In the genomic region with DNA sequence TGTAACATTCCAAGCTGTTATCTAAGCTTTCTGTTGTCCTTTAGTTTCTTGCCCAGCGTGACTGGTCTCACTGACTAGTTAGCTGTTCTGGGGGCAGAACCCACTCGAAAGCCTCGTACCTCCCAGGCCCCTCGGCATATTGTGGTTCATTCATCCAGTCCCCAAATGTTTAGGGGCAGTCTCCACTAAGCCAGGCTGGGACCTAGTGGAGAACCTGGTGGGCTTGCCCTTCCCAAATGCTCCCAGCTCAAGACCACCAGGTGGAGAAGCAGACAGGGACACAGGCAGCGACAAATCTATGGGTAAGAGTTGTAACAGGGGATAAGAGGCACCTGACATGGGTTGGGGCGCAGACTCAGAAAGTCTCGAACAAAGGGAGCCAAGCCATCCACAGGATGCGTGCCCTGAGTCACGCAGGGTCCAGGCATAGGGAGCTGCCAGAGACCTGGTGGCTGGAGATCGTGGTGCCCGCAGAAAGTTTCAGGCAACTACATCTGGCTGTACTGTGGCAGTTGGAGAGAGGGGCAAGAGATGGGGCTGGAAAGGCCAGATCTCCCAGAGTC, we compare ENCODE assay signal across 8 cellular contexts. TPM values are rescaled to one million over a fixed set of nuclear protein-coding genes. Genes with fewer than 3 reads are reported as not detected.
DNase-seq lines count a peak whose midpoint lies in the region; ATAC-seq and TF ChIP-seq lines count a peak whose summit lies in the region.

No MANE protein-coding gene starts in this region.

- CTCF ChIA-PET in AG04450 (lab: Charles Lee) = interaction anchor here (1.2 to 1.4 kb wide), 2 partner anchors 39 to 136 kb away, joined by 3 to 7 read pairs; no protein-coding TSS in a partner anchor

- H3K9me3 ChIP-seq in AG04450 (ENCODE audit: control insufficient read depth, insufficient read depth, low read length) (no peaks in the 10 kb centered on the region; the same call in 1 of the 2 replicates), Loucy (ENCODE audit: insufficient read depth, low read depth, low read length) (no peaks in the 10 kb centered on the region)

- H3K9ac ChIP-seq in Loucy (ENCODE audit: low read depth, low read length, poor library complexity, severe bottlenecking) = peak overlapping the region; percentile 77

- TF ChIP-seq CTCF in AG04450 (IDR thresholded peaks at IDR 0.05; ENCODE audit: low read depth, low read length) = no peak
- TF ChIP-seq CTCF in Loucy (conservative IDR thresholded peaks at IDR 0.05; ENCODE audit: low read length) = no peak

- H3K9me3 Mint-ChIP-seq in naive thymus-derived CD8-positive, alpha-beta T cell = no peaks in the 10 kb centered on the region

- peak overlapping the region; percentile 87; the same call in 1 of the 2 replicates for H2AFZ ChIP-seq in Loucy (ENCODE audit: low read length)

- H3K27ac ChIP-seq in AG04450 (ENCODE audit: low read depth, low read length) (peak overlapping the region; percentile 84), cingulate gyrus (ENCODE audit: low read depth, low read length) (peak overlapping the region; percentile 78)

- H3K4me1 ChIP-seq in Loucy (ENCODE audit: insufficient read depth, low read length, poor library complexity, severe bottlenecking) = peaks cover 48% of the 10 kb centered on the region

- H3K36me3 Mint-ChIP-seq in naive thymus-derived CD8-positive, alpha-beta T cell = peaks cover 10 to 26% (median 17%) of the 10 kb centered on the region in 3 donors

- peaks cover 22 to 59% (median 44%) of the 10 kb centered on the region in 4 donors for H3K4me1 Mint-ChIP-seq in naive thymus-derived CD8-positive, alpha-beta T cell

- H3K36me3 ChIP-seq in Loucy (ENCODE audit: insufficient read depth, low read length) = no peaks in the 10 kb centered on the region

- peak overlapping the region; percentile 89 for H3K4me2 ChIP-seq in Loucy (ENCODE audit: low read depth, low read length, poor library complexity, severe bottlenecking)

- H3K27ac Mint-ChIP-seq in naive thymus-derived CD8-positive, alpha-beta T cell = peak overlapping the region; percentile 93 to 99 (median 98)

- H3K9me2 ChIP-seq in Loucy (replicated peaks; ENCODE audit: low read depth, low read length) = no peaks in the 10 kb centered on the region

- POLR2A ChIA-PET in AG04450 (lab: Yijun Ruan, JAX) = interaction anchor here (0.8 to 1.7 kb wide), 5 partner anchors 13 to 38 kb away, joined by 3 to 8 read pairs (median 4); no protein-coding TSS in a partner anchor
- POLR2A ChIA-PET in naive thymus-derived CD8-positive, alpha-beta T cell (lab: Charles Lee) = interaction anchor here (0.6 to 67.4 kb wide), 10 partner anchors 2 to 1822 kb away, joined by 3 to 2190 read pairs (median 8); partner anchors contain the start of genes DPM2, EEIG1, NAIF1 and SLC25A25

- no peak for DNase-seq in AG04450 (ENCODE audit: low read depth, low spot score)
- no peak for DNase-seq in naive thymus-derived CD8-positive, alpha-beta T cell
- DNase-seq in UCSD-AML1 (lab: John Stamatoyannopoulos, UW; ENCODE audit: unreplicated experiment) = no peak
- DNase-seq in NCI-H82 (lab: John Stamatoyannopoulos, UW) = no peak
- DNase-seq in SHP77 (lab: John Stamatoyannopoulos, UW) = no peak

- H3K27me3 ChIP-seq in AG04450 (ENCODE audit: control insufficient read depth, insufficient read depth, low read length) (no peaks in the 10 kb centered on the region), Loucy (ENCODE audit: insufficient read depth, low read length, poor library complexity, severe bottlenecking) (no peaks in the 10 kb centered on the region)

- H3F3A ChIP-seq in Loucy (ENCODE audit: low read depth) = no peaks in the 10 kb centered on the region

- peak overlapping the region; percentile 86 to 95 (median 93) for H3K4me3 Mint-ChIP-seq in naive thymus-derived CD8-positive, alpha-beta T cell

- peaks cover 35% of the 10 kb centered on the region for H4K20me1 ChIP-seq in Loucy (ENCODE audit: insufficient read depth, low read length, poor library complexity, severe bottlenecking)

- peaks cover 42% of the 10 kb centered on the region for H3K79me2 ChIP-seq in Loucy (ENCODE audit: insufficient read depth, low read length)

- no peaks in the 10 kb centered on the region for H3K27me3 Mint-ChIP-seq in naive thymus-derived CD8-positive, alpha-beta T cell

- ATAC-seq in naive thymus-derived CD8-positive, alpha-beta T cell = peak in 1 of 2 donors; percentile 9
- ATAC-seq in GM19395 (IDR thresholded peaks at IDR 0.05; ENCODE audit: unreplicated experiment) = no peak

- H3K4me3 ChIP-seq in AG04450 (ENCODE audit: low read depth, low read length) (peak overlapping the region; percentile 59), Loucy (ENCODE audit: low read length, poor library complexity, severe bottlenecking) (peak overlapping the region; percentile 78)

RNA-seq across cellular contexts. Expression of gene EEIG1, which starts 0.9 kb away (rescaled TPM):
- polyA plus RNA-seq in AG04450 (2011; rRNA removed) = 8.3 and 8.6 TPM in 2 replicates
- polyA minus RNA-seq in AG04450 (2011; rRNA and poly(A)+ RNA removed) = 5.2 and 11.1 TPM in 2 replicates
- total RNA-seq in naive thymus-derived CD8-positive, alpha-beta T cell = 100 to 1,000 TPM; 564 to 631 TPM
- polyA plus RNA-seq in naive thymus-derived CD8-positive, alpha-beta T cell = 100 to 1,000 TPM; 134 to 318 (median 149) TPM

RNA-seq across cellular contexts. Expression of gene DPM2, which starts 44.0 kb away (rescaled TPM):
- polyA plus RNA-seq in AG04450 (2011; rRNA removed) = 25.3 and 30.9 TPM in 2 replicates
- polyA minus RNA-seq in AG04450 (2011; rRNA and poly(A)+ RNA removed) = 33.6 and 41.2 TPM in 2 replicates
- total RNA-seq in naive thymus-derived CD8-positive, alpha-beta T cell = 10 to 100 TPM; 71.1 to 74.6 TPM
- polyA plus RNA-seq in naive thymus-derived CD8-positive, alpha-beta T cell = 10 to 100 TPM; 28.5 to 34.7 (median 34.2) TPM

RNA-seq across cellular contexts. Expression of gene PIP5KL1, which starts 51.1 kb away (rescaled TPM):
- 1.2 TPM in 2 replicates for polyA plus RNA-seq in AG04450 (2011; rRNA removed)
- polyA minus RNA-seq in AG04450 (2011; rRNA and poly(A)+ RNA removed) = 1.2 and 1.3 TPM in 2 replicates
- 1 to 10 TPM; 1.8 to 2.0 TPM for total RNA-seq in naive thymus-derived CD8-positive, alpha-beta T cell
- polyA plus RNA-seq in naive thymus-derived CD8-positive, alpha-beta T cell = under 1 TPM in 2 of 3 donors, not detected in 1; 0.28 to 0.46 TPM

Comparison
In these comparisons a context has a peak if more than half of its experiments do, and no peak if none do; other contexts are left out.
1. RNA of gene EEIG1, which starts 0.9 kb away (polyA plus RNA-seq): 134 to 318 TPM in naive thymus-derived CD8-positive, alpha-beta T cell; 8.3 to 8.6 TPM in AG04450; every median in the first group is over 10 times any median in the second.